ENCODE assay signal across 1 cellular context in the genomic region with DNA sequence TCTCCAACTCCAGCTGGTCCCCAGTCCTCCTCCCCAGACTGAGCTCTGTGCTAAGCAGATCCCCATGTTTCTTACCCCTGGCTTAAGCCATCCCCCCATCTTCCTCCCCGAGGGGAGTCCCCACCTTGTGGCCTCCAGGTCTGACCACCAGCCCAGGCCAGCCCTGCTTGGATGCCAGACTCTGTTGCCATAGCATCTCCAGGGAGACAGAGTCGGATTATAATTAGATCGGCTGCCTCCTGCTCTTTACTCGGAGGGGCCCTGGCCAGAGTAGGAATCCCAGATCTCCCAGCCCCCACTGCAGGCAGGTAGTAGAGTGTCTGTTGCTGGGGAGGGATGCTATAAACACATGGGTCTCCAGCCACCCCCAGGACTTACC.
A peak's percentile ranks its signal among the peaks of the same experiment; 100 is the strongest.
TF ChIP-seq lines count a peak whose summit lies in the region.

No MANE protein-coding gene starts in this region.

TF ChIP-seq in K562, 482 proteins besides CTCF, POLR2A, EP300 and RAD21:
- no peak for TF ChIP-seq STAT5B (CRISPR knock-in tag; IDR thresholded peaks at IDR 0.05)
- peak; percentile 26; the same call in 1 of the 2 replicates for TF ChIP-seq MYNN (IDR thresholded peaks at IDR 0.05)
- no peak for TF ChIP-seq MYNN (CRISPR knock-in tag; IDR thresholded peaks at IDR 0.05)
- TF ChIP-seq ZHX1 (conservative IDR thresholded peaks at IDR 0.05; ENCODE audit: low read length), result no peak
- peak; percentile 64 for TF ChIP-seq RFX1 (IDR thresholded peaks at IDR 0.05)
- TF ChIP-seq KDM1A (IDR thresholded peaks at IDR 0.05), result no peak
- no peak for TF ChIP-seq BRF2 (IDR thresholded peaks at IDR 0.05; ENCODE audit: borderline replicate concordance, insufficient read depth, insufficient read length)
